Comparison of ENCODE assay signal across 29 cellular contexts in the genomic region with DNA sequence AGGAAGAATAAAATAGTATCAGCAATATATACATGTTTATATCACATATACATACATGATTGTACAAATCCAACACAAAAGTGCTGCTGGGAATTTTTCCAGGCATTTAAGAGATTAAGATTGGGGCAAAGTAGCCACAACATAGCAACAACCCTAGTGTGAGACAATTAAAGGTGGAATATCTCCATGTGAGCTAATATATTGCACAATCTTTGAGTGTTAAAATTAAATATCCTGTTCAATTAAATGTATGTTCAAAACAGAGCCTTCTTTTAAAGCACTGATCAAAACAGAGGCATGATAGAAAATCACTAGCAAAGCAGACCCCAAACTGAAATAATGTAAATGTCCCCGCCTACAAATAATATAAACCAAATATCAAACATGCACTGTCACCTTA.
"Had no signal": no experiment of that assay in that cellular context is flagged by ENCODE, and none has a peak within 500 bp of the region (broad histone marks: within the 10 kb centered on the region; RNA-seq: fewer than 3 reads in every experiment).

No MANE protein-coding gene starts in this region.

- H3K4me3 Mint-ChIP-seq: stimulated activated effector memory CD8-positive, alpha-beta T cell treated with anti-CD3 and anti-CD28 coated beads, Interleukin-12 subunit alpha, Interleukin-12 subunit beta, amount 100 ng/mL, for 72 hours; stimulated activated memory B cell treated with anti-CD40 and anti-IgM and Interleukin-4, amounts not matched to agents 10 μg/mL and 1 μg/mL and 100 μg/mL, for 72 hours; stimulated activated naive B cell treated with anti-CD40 and anti-IgM and Interleukin-4, amounts not matched to agents 10 μg/mL and 1 μg/mL and 100 μg/mL, for 72 hours; stimulated activated naive CD8-positive, alpha-beta T cell treated with anti-CD3 and anti-CD28 coated beads, Interleukin-15, amount 100 ng/mL, for 72 hours; stimulated activated naive CD8-positive, alpha-beta T cell treated with anti-CD3 and anti-CD28 coated beads, Interleukin-15, Interleukin-2, amounts not matched to agents 100 ng/mL and 50 ng/mL, for 24 hours; type B pancreatic cell had no signal

- H3K36me3 Mint-ChIP-seq: stimulated activated effector memory CD8-positive, alpha-beta T cell treated with anti-CD3 and anti-CD28 coated beads, Interleukin-12 subunit alpha, Interleukin-12 subunit beta, amount 100 ng/mL, for 72 hours; stimulated activated memory B cell treated with anti-CD40 and anti-IgM and Interleukin-4, amounts not matched to agents 10 μg/mL and 1 μg/mL and 100 μg/mL, for 72 hours; stimulated activated naive B cell treated with anti-CD40 and anti-IgM and Interleukin-4, amounts not matched to agents 10 μg/mL and 1 μg/mL and 100 μg/mL, for 72 hours; type B pancreatic cell had no signal

- H3K9me3 ChIP-seq: stomach, suprapubic skin, testis, thoracic aorta, thyroid gland, tibial artery, tibial nerve, transverse colon, upper lobe of left lung, upper lobe of right lung, uterus, vagina had no signal

- H3K27ac ChIP-seq: stomach, suprapubic skin, testis, thoracic aorta, thyroid gland, tibial artery, tibial nerve, transverse colon, upper lobe of left lung, upper lobe of right lung, uterus, vagina had no signal

- H3K4me1 ChIP-seq: stomach, suprapubic skin, testis, thyroid gland, tibial artery, tibial nerve, transverse colon, upper lobe of left lung, upper lobe of right lung, uterus, vagina had no signal

- H3K9me3 Mint-ChIP-seq: stimulated activated effector memory CD8-positive, alpha-beta T cell treated with anti-CD3 and anti-CD28 coated beads, Interleukin-12 subunit alpha, Interleukin-12 subunit beta, amount 100 ng/mL, for 72 hours; stimulated activated naive CD8-positive, alpha-beta T cell treated with anti-CD3 and anti-CD28 coated beads, Interleukin-15, amount 100 ng/mL, for 72 hours; type B pancreatic cell had no signal

- H3K27ac Mint-ChIP-seq: stimulated activated effector memory CD8-positive, alpha-beta T cell treated with anti-CD3 and anti-CD28 coated beads, Interleukin-12 subunit alpha, Interleukin-12 subunit beta, amount 100 ng/mL, for 72 hours; stimulated activated memory B cell treated with anti-CD40 and anti-IgM and Interleukin-4, amounts not matched to agents 10 μg/mL and 1 μg/mL and 100 μg/mL, for 72 hours; stimulated activated naive B cell treated with anti-CD40 and anti-IgM and Interleukin-4, amounts not matched to agents 10 μg/mL and 1 μg/mL and 100 μg/mL, for 72 hours; stimulated activated naive CD8-positive, alpha-beta T cell treated with anti-CD3 and anti-CD28 coated beads, Interleukin-15, amount 100 ng/mL, for 72 hours; stimulated activated naive CD8-positive, alpha-beta T cell treated with anti-CD3 and anti-CD28 coated beads, Interleukin-15, Interleukin-2, amounts not matched to agents 100 ng/mL and 50 ng/mL, for 24 hours; type B pancreatic cell had no signal

- FAIRE-seq: urothelium cell line had no signal

- DNase-seq: stimulated activated CD4-positive, alpha-beta T cell treated with anti-CD3 and anti-CD28 coated beads, Interleukin-2, amount 100 ng/mL, for 48 hours; stimulated activated CD4-positive, alpha-beta T cell treated with anti-CD3 and anti-CD28 coated beads, Interleukin-4, amount 100 ng/mL, for 1 hour; stimulated activated CD4-positive, alpha-beta T cell treated with anti-CD3 and anti-CD28 coated beads, Interleukin-4, amount 100 ng/mL, for 24 hours; stimulated activated CD4-positive, alpha-beta T cell treated with anti-CD3 and anti-CD28 coated beads, Interleukin-4, amount 100 ng/mL, for 4 hours; stimulated activated CD8-positive, alpha-beta memory T cell treated with anti-CD3 and anti-CD28 coated beads, Interleukin-4, amount 100 ng/mL, for 48 hours; stimulated activated naive B cell treated with anti-CD40 and anti-IgM and Interleukin-4, amounts not matched to agents 10 μg/mL and 1 μg/mL and 100 μg/mL, for 72 hours; stimulated activated naive CD4-positive, alpha-beta T cell; stimulated activated naive CD4-positive, alpha-beta T cell treated with Interleukin-2 at 50 U/mL for 16 hours; stimulated activated naive CD8-positive, alpha-beta T cell treated with anti-CD3 and anti-CD28 coated beads, Interleukin-15, amount 100 ng/mL, for 72 hours; stimulated activated naive CD8-positive, alpha-beta T cell treated with anti-CD3 and anti-CD28 coated beads, Interleukin-15, Interleukin-2, amounts not matched to agents 100 U/mL and 50 U/mL, for 24 hours; stomach; substantia nigra; testis; thyroid gland; tibial artery; transverse colon; trophoblast cell; upper lobe of left lung; upper lobe of right lung; uterus had no signal

- H3K4me1 Mint-ChIP-seq: stimulated activated effector memory CD8-positive, alpha-beta T cell treated with anti-CD3 and anti-CD28 coated beads, Interleukin-12 subunit alpha, Interleukin-12 subunit beta, amount 100 ng/mL, for 72 hours; stimulated activated memory B cell treated with anti-CD40 and anti-IgM and Interleukin-4, amounts not matched to agents 10 μg/mL and 1 μg/mL and 100 μg/mL, for 72 hours; stimulated activated naive B cell treated with anti-CD40 and anti-IgM and Interleukin-4, amounts not matched to agents 10 μg/mL and 1 μg/mL and 100 μg/mL, for 72 hours; stimulated activated naive CD8-positive, alpha-beta T cell treated with anti-CD3 and anti-CD28 coated beads, Interleukin-15, amount 100 ng/mL, for 72 hours had no signal

- H3K27me3 Mint-ChIP-seq: stimulated activated memory B cell treated with anti-CD40 and anti-IgM and Interleukin-4, amounts not matched to agents 10 μg/mL and 1 μg/mL and 100 μg/mL, for 72 hours; stimulated activated naive CD8-positive, alpha-beta T cell treated with anti-CD3 and anti-CD28 coated beads, Interleukin-15, amount 100 ng/mL, for 72 hours; type B pancreatic cell had no signal

- H3K36me3 ChIP-seq: stomach, suprapubic skin, thoracic aorta, thyroid gland, tibial artery, tibial nerve, transverse colon, upper lobe of left lung, upper lobe of right lung, uterus, vagina had no signal

- ATAC-seq: stimulated activated effector memory CD8-positive, alpha-beta T cell treated with anti-CD3 and anti-CD28 coated beads, Interleukin-12 subunit alpha, Interleukin-12 subunit beta, amount 100 ng/mL, for 72 hours; stimulated activated memory B cell treated with anti-CD40 and anti-IgM and Interleukin-4, amounts not matched to agents 10 μg/mL and 1 μg/mL and 100 μg/mL, for 72 hours; stimulated activated naive B cell treated with anti-CD40 and anti-IgM and Interleukin-4, amounts not matched to agents 10 μg/mL and 1 μg/mL and 100 μg/mL, for 72 hours; stimulated activated naive CD8-positive, alpha-beta T cell treated with anti-CD3 and anti-CD28 coated beads, Interleukin-15, amount 100 ng/mL, for 72 hours; stimulated activated naive CD8-positive, alpha-beta T cell treated with anti-CD3 and anti-CD28 coated beads, Interleukin-15, Interleukin-2, amounts not matched to agents 100 U/mL and 50 U/mL, for 24 hours; upper lobe of right lung had no signal

- H3K27me3 ChIP-seq: stomach, suprapubic skin, testis, thyroid gland, tibial artery, tibial nerve, transverse colon, upper lobe of left lung, upper lobe of right lung, uterus, vagina had no signal

- H3K4me3 ChIP-seq: stomach, suprapubic skin, testis, thoracic aorta, thyroid gland, tibial artery, tibial nerve, transverse colon, upper lobe of left lung, upper lobe of right lung, uterus, vagina had no signal
